ENCODE assay signal across 1 cellular context in genomic region chr14:105045710-105046326, GRCh38.
TF ChIP-seq lines count a peak whose summit lies in the region.

No MANE protein-coding gene starts in this region.

TF ChIP-seq in HEK293, 187 proteins besides CTCF, POLR2A, EP300 and RAD21 (continued from another document and continues in another):
- TF ChIP-seq, protein P1, sequence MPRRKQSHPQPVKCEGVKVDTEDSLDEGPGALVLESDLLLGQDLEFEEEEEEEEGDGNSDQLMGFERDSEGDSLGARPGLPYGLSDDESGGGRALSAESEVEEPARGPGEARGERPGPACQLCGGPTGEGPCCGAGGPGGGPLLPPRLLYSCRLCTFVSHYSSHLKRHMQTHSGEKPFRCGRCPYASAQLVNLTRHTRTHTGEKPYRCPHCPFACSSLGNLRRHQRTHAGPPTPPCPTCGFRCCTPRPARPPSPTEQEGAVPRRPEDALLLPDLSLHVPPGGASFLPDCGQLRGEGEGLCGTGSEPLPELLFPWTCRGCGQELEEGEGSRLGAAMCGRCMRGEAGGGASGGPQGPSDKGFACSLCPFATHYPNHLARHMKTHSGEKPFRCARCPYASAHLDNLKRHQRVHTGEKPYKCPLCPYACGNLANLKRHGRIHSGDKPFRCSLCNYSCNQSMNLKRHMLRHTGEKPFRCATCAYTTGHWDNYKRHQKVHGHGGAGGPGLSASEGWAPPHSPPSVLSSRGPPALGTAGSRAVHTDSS (tag by site-specific recombination; IDR thresholded peaks at IDR 0.05): no peak
- TF ChIP-seq ZNF658 (tag by site-specific recombination; IDR thresholded peaks at IDR 0.05) (no peak), ZNF311 (tag by site-specific recombination; IDR thresholded peaks at IDR 0.05; ENCODE audit: borderline replicate concordance) (no peak), MYNN (tag by site-specific recombination; IDR thresholded peaks at IDR 0.05; ENCODE audit: borderline replicate concordance) (no peak), ZNF398 (tag by site-specific recombination; IDR thresholded peaks at IDR 0.05) (no peak), ZNF561 (tag by site-specific recombination; IDR thresholded peaks at IDR 0.05; ENCODE audit: borderline replicate concordance) (peak; percentile 87; the same call in 1 of the 2 replicates), ZNF175 (tag by site-specific recombination; IDR thresholded peaks at IDR 0.05) (no peak), ZNF645 (tag by site-specific recombination; IDR thresholded peaks at IDR 0.05) (no peak), SCRT1 (tag by site-specific recombination; IDR thresholded peaks at IDR 0.05; ENCODE audit: borderline replicate concordance) (no peak), ZNF629 (tag by site-specific recombination; IDR thresholded peaks at IDR 0.05) (0 out of 2 replicates have a peak, but pooled peaks have one; percentile 36), OVOL3 (tag by site-specific recombination; IDR thresholded peaks at IDR 0.05) (no peak), ZNF76 (tag by site-specific recombination; IDR thresholded peaks at IDR 0.05; ENCODE audit: borderline replicate concordance, low read depth) (no peak), ZNF416 (tag by site-specific recombination; IDR thresholded peaks at IDR 0.05) (no peak), ZNF48 (tag by site-specific recombination; IDR thresholded peaks at IDR 0.05) (no peak), ZSCAN23 (tag by site-specific recombination; IDR thresholded peaks at IDR 0.05) (no peak), ZNF239 (tag by site-specific recombination; IDR thresholded peaks at IDR 0.05) (no peak), ZNF433 (tag by site-specific recombination; IDR thresholded peaks at IDR 0.05; ENCODE audit: low read depth) (no peak), ZNF133 (tag by site-specific recombination; IDR thresholded peaks at IDR 0.05) (no peak), ZNF792 (tag by site-specific recombination; IDR thresholded peaks at IDR 0.05) (no peak), ZNF830 (tag by site-specific recombination; IDR thresholded peaks at IDR 0.05; ENCODE audit: low read depth) (no peak), ZNF155 (tag by site-specific recombination; IDR thresholded peaks at IDR 0.05) (no peak), ZNF791 (tag by site-specific recombination; IDR thresholded peaks at IDR 0.05) (no peak), PRDM1 (tag by site-specific recombination; IDR thresholded peaks at IDR 0.05) (no peak), ZNF473 (tag by site-specific recombination; IDR thresholded peaks at IDR 0.05) (no peak), ZNF112 (tag by site-specific recombination; IDR thresholded peaks at IDR 0.05) (no peak), YY1 (tag by site-specific recombination; IDR thresholded peaks at IDR 0.05) (peak; percentile 43; the same call in 1 of the 2 replicates), ZNF202 (tag by site-specific recombination; IDR thresholded peaks at IDR 0.05; ENCODE audit: borderline replicate concordance) (no peak), ZBTB8A (tag by site-specific recombination; IDR thresholded peaks at IDR 0.05) (peak; percentile 82), ZBTB48 (tag by site-specific recombination; IDR thresholded peaks at IDR 0.05) (no peak), ZNF501 (tag by site-specific recombination; IDR thresholded peaks at IDR 0.05) (peak; percentile 36; the same call in 1 of the 2 replicates), IKZF3 (tag by site-specific recombination; IDR thresholded peaks at IDR 0.05) (peak; percentile 65), SCRT2 (tag by site-specific recombination; IDR thresholded peaks at IDR 0.05) (no peak), ZNF169 (tag by site-specific recombination; IDR thresholded peaks at IDR 0.05) (no peak), PRDM6 (tag by site-specific recombination; IDR thresholded peaks at IDR 0.05) (no peak), ZNF423 (tag by site-specific recombination; IDR thresholded peaks at IDR 0.05) (no peak), ZNF16 (tag by site-specific recombination; IDR thresholded peaks at IDR 0.05; ENCODE audit: low read depth) (no peak), PATZ1 (tag by site-specific recombination; IDR thresholded peaks at IDR 0.05) (no peak), ZNF544 (tag by site-specific recombination; IDR thresholded peaks at IDR 0.05) (no peak), EGR2 (tag by site-specific recombination; IDR thresholded peaks at IDR 0.05; ENCODE audit: low read depth) (peak; percentile 61), ZNF302 (tag by site-specific recombination; IDR thresholded peaks at IDR 0.05; ENCODE audit: low read depth) (no peak), ZNF549 (tag by site-specific recombination; IDR thresholded peaks at IDR 0.05) (no peak), GLIS2 (tag by site-specific recombination; IDR thresholded peaks at IDR 0.05) (peak; percentile 33), ZNF335 (tag by site-specific recombination; conservative IDR thresholded peaks at IDR 0.05) (no peak), ZNF571 (tag by site-specific recombination; IDR thresholded peaks at IDR 0.05) (no peak), ZBTB10 (tag by site-specific recombination; IDR thresholded peaks at IDR 0.05) (peak; percentile 36; the same call in 1 of the 2 replicates), ZNF138 (tag by site-specific recombination; IDR thresholded peaks at IDR 0.05; ENCODE audit: borderline replicate concordance) (no peak), ZNF777 (tag by site-specific recombination; IDR thresholded peaks at IDR 0.05; ENCODE audit: borderline replicate concordance) (no peak), ZNF514 (tag by site-specific recombination; IDR thresholded peaks at IDR 0.05) (no peak), ZNF223 (tag by site-specific recombination; IDR thresholded peaks at IDR 0.05) (no peak)
- TF ChIP-seq, protein P2, sequence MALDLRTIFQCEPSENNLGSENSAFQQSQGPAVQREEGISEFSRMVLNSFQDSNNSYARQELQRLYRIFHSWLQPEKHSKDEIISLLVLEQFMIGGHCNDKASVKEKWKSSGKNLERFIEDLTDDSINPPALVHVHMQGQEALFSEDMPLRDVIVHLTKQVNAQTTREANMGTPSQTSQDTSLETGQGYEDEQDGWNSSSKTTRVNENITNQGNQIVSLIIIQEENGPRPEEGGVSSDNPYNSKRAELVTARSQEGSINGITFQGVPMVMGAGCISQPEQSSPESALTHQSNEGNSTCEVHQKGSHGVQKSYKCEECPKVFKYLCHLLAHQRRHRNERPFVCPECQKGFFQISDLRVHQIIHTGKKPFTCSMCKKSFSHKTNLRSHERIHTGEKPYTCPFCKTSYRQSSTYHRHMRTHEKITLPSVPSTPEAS (tag by site-specific recombination; IDR thresholded peaks at IDR 0.05): no peak
- TF ChIP-seq, protein P3, sequence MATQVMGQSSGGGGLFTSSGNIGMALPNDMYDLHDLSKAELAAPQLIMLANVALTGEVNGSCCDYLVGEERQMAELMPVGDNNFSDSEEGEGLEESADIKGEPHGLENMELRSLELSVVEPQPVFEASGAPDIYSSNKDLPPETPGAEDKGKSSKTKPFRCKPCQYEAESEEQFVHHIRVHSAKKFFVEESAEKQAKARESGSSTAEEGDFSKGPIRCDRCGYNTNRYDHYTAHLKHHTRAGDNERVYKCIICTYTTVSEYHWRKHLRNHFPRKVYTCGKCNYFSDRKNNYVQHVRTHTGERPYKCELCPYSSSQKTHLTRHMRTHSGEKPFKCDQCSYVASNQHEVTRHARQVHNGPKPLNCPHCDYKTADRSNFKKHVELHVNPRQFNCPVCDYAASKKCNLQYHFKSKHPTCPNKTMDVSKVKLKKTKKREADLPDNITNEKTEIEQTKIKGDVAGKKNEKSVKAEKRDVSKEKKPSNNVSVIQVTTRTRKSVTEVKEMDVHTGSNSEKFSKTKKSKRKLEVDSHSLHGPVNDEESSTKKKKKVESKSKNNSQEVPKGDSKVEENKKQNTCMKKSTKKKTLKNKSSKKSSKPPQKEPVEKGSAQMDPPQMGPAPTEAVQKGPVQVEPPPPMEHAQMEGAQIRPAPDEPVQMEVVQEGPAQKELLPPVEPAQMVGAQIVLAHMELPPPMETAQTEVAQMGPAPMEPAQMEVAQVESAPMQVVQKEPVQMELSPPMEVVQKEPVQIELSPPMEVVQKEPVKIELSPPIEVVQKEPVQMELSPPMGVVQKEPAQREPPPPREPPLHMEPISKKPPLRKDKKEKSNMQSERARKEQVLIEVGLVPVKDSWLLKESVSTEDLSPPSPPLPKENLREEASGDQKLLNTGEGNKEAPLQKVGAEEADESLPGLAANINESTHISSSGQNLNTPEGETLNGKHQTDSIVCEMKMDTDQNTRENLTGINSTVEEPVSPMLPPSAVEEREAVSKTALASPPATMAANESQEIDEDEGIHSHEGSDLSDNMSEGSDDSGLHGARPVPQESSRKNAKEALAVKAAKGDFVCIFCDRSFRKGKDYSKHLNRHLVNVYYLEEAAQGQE (tag by site-specific recombination; IDR thresholded peaks at IDR 0.05): no peak
- TF ChIP-seq, protein P4, sequence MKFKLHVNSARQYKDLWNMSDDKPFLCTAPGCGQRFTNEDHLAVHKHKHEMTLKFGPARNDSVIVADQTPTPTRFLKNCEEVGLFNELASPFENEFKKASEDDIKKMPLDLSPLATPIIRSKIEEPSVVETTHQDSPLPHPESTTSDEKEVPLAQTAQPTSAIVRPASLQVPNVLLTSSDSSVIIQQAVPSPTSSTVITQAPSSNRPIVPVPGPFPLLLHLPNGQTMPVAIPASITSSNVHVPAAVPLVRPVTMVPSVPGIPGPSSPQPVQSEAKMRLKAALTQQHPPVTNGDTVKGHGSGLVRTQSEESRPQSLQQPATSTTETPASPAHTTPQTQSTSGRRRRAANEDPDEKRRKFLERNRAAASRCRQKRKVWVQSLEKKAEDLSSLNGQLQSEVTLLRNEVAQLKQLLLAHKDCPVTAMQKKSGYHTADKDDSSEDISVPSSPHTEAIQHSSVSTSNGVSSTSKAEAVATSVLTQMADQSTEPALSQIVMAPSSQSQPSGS (tag by site-specific recombination; IDR thresholded peaks at IDR 0.05; ENCODE audit: low read depth): no peak
